Comparison of ENCODE assay signal across 17 cellular contexts in the genomic region with DNA sequence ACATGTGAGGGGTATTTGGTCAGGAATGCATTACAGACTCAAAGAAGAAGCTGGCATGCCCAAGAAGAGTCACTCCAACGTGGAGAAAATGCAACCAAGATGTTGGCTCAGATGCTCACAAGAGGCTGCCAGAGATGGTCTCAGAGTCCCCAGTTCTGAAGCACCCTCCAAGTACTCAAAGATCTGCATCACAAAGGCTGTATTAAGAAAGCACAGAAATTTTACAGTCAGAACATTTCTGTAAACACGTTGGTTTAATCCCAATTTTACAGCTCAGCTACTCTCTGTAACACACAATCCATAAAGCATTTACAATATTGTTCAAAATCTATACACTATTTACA.
DNase-seq lines count a peak whose midpoint lies in the region; ATAC-seq, FAIRE-seq and TF ChIP-seq lines count a peak whose summit lies in the region.
"Had no signal": no experiment of that assay in that cellular context is flagged by ENCODE, and none has a peak within 500 bp of the region (broad histone marks: within the 10 kb centered on the region; RNA-seq: fewer than 3 reads in every experiment).

No MANE protein-coding gene starts in this region.

- DNase-seq in HAP-1 (ENCODE audit: low spot score in 2 of 2) (peak; percentile 20 to 43), K562 (ENCODE audit: extremely low read depth in 1 of 4, low spot score in 3 of 4) (no peak), lower lobe of right lung (no peak), NCI-H1436 (lab: John Stamatoyannopoulos, UW) (no peak), tibial nerve (ENCODE audit: low spot score in 2 of 2) (no peak), nephron progenitor cell (no peak), COLO668 (lab: John Stamatoyannopoulos, UW; ENCODE audit: unreplicated experiment) (no peak)
- DNase-seq: activated CD8-positive, alpha-beta memory T cell treated with anti-CD3 and anti-CD28 coated beads for 24 hours; activated gamma-delta T cell; NCI-H187; NK-92 treated with Interleukin-12 subunit alpha and Interleukin-12 subunit beta, amount 100 ng/mL, for 24 hours; stimulated activated CD4-positive, alpha-beta T cell treated with anti-CD3 and anti-CD28 coated beads, Interleukin-15, amount 100 ng/mL, for 24 hours had no signal

- H3K27ac Mint-ChIP-seq in nephron progenitor cell: no peak overlapping the region

- ATAC-seq in K562 (no peak), lower lobe of right lung (no peak)

- H2AFZ ChIP-seq in K562 (ENCODE audit: low read depth, low read length): peak overlapping the region; percentile 92

- peaks cover under 1% of the 10 kb centered on the region for H3K9me3 Mint-ChIP-seq in nephron progenitor cell

- CTCF ChIA-PET in K562 (lab: Yijun Ruan, JAX; ENCODE audit: low intra/inter-chr PET ratio): no interaction called here

- in situ Hi-C loops in HAP-1 (cut with MboI; ENCODE audit: low sequenced_read_pairs): no loop called here
- in situ Hi-C loops in K562 (cut with MboI): no loop called here

- peaks cover 3% of the 10 kb centered on the region for H3K27me3 Mint-ChIP-seq in nephron progenitor cell (ENCODE audit: low read depth, poor library complexity)

- H3K79me2 ChIP-seq in K562 (ENCODE audit: control insufficient read depth, insufficient read depth, low read length): no peaks in the 10 kb centered on the region

- H4K20me1 ChIP-seq in K562 (replicated peaks; ENCODE audit: control insufficient read depth, insufficient read depth, low read length): no peaks in the 10 kb centered on the region

- no TSS peak for BruUV-seq in K562 (replicated peaks; lab: Mats Ljungman, UMichigan)

- H3K4me1 ChIP-seq in HAP-1 (peaks cover 5% of the 10 kb centered on the region), K562 (replicated peaks in 1 of 2; ENCODE audit: control insufficient read depth in 2 of 2, insufficient read depth in 2 of 2, low read length in 2 of 2) (peaks cover 0 to 5% of the 10 kb centered on the region in 2 experiments; a peak in 2 of 5 replicates), lower lobe of right lung (peaks cover 40% of the 10 kb centered on the region), stomach smooth muscle (ENCODE audit: control insufficient read depth, insufficient read depth, low read length) (peaks cover 25% of the 10 kb centered on the region), tibial nerve (peaks cover 0 to 33% (median 6%) of the 10 kb centered on the region in 4 donors)
- H3K4me1 ChIP-seq: pancreas had no signal

- 19% methylated on average over 2 of the region's 2 CpGs for WGBS in K562 (ENCODE audit: insufficient coverage, low coverage, missing lambda C conversion rate)
- 14 to 23% methylated on average over 2 of the region's 2 CpGs for WGBS in tibial nerve, 2 donors

- TF ChIP-seq CTCF in K562 (IDR thresholded peaks at IDR 0.05 in 2 of 3, conservative IDR thresholded peaks at IDR 0.05 in 1 of 3; ENCODE audit: insufficient read depth in 2 of 3, low read depth in 1 of 3, low read length in 3 of 3) (no peak), lower lobe of right lung (IDR thresholded peaks at IDR 0.05) (no peak), tibial nerve (IDR thresholded peaks at IDR 0.05) (no peak), nephron progenitor cell (IDR thresholded peaks at IDR 0.05) (no peak)

- intact Hi-C loops in K562 (cut with micrococcal nuclease): no loop called here
- intact Hi-C loops in lower lobe of right lung (cut with DNase I): no loop called here

- no peaks in the 10 kb centered on the region for H3K36me3 ChIP-seq in HAP-1 (replicated peaks)
- H3K36me3 ChIP-seq in K562 (ENCODE audit: control insufficient read depth, insufficient read depth, low read length): no peaks in the 10 kb centered on the region
- no peaks in the 10 kb centered on the region for H3K36me3 ChIP-seq in lower lobe of right lung
- H3K36me3 ChIP-seq in stomach smooth muscle (ENCODE audit: control insufficient read depth in 2 of 2, insufficient read depth in 2 of 2, low read length in 2 of 2): no peaks in the 10 kb centered on the region
- H3K36me3 ChIP-seq in tibial nerve: no peaks in the 10 kb centered on the region
- H3K36me3 ChIP-seq: pancreas had no signal

- H3K4me3 Mint-ChIP-seq in nephron progenitor cell: no peak overlapping the region

- H3K4me3 ChIP-seq in HAP-1 (no peak overlapping the region), K562 (no peak overlapping the region), lower lobe of right lung (no peak overlapping the region), stomach smooth muscle (ENCODE audit: low read length in 2 of 2) (peak overlapping the region in 1 of 2 donors; percentile 29), tibial nerve (no peak overlapping the region)
- H3K4me3 ChIP-seq: pancreas had no signal

- TF ChIP-seq RAD21 in K562 (CRISPR knock-in tag; conservative IDR thresholded peaks at IDR 0.05 in 1 of 2, IDR thresholded peaks at IDR 0.05 in 1 of 2): no peak

- H3K4me2 ChIP-seq in K562 (ENCODE audit: insufficient read depth, low read length): peak overlapping the region; percentile 28; the same call in 1 of the 2 replicates
- H3K4me2 ChIP-seq: KMS-11 had no signal

- TF ChIP-seq EP300 in K562 (IDR thresholded peaks at IDR 0.05; ENCODE audit: low read length): no peak
- no peak for TF ChIP-seq EP300 in tibial nerve (IDR thresholded peaks at IDR 0.05)

- no peaks in the 10 kb centered on the region for H3K27me3 ChIP-seq in HAP-1 (ENCODE audit: low read depth)
- no peaks in the 10 kb centered on the region for H3K27me3 ChIP-seq in K562 (ENCODE audit: control insufficient read depth in 2 of 2, insufficient read depth in 2 of 2, low read length in 2 of 2)
- H3K27me3 ChIP-seq in lower lobe of right lung (ENCODE audit: low read depth): no peaks in the 10 kb centered on the region
- no peaks in the 10 kb centered on the region for H3K27me3 ChIP-seq in stomach smooth muscle (ENCODE audit: control insufficient read depth in 1 of 2, insufficient read depth in 2 of 2, low read length in 2 of 2)
- no peaks in the 10 kb centered on the region for H3K27me3 ChIP-seq in tibial nerve
- H3K27me3 ChIP-seq: pancreas had no signal

- no peaks in the 10 kb centered on the region for H3K9me1 ChIP-seq in K562 (ENCODE audit: control insufficient read depth, insufficient read depth, low read length)

- H3K9me3 ChIP-seq in HAP-1 (no peaks in the 10 kb centered on the region), K562 (replicated peaks; ENCODE audit: control insufficient read depth, insufficient read depth, low read depth, low read length) (no peaks in the 10 kb centered on the region), lower lobe of right lung (no peaks in the 10 kb centered on the region), stomach smooth muscle (ENCODE audit: control insufficient read depth in 2 of 2, low read length in 2 of 2) (no peaks in the 10 kb centered on the region), tibial nerve (no peaks in the 10 kb centered on the region)
- H3K9me3 ChIP-seq: pancreas had no signal

- no peak overlapping the region for H3K9ac ChIP-seq in K562 (ENCODE audit: insufficient read depth in 1 of 2, low read depth in 2 of 2, low read length in 2 of 2)
- no peak overlapping the region for H3K9ac ChIP-seq in stomach smooth muscle (ENCODE audit: low read length in 2 of 2)
- H3K9ac ChIP-seq: KMS-11 had no signal

- H3K27ac ChIP-seq in K562 (ENCODE audit: extremely low read depth, low read depth, low read length): no peak overlapping the region
- H3K27ac ChIP-seq in lower lobe of right lung: peak overlapping the region; percentile 34
- peak overlapping the region; percentile 67 for H3K27ac ChIP-seq in stomach smooth muscle (ENCODE audit: low read length)
- peak overlapping the region in 2 of 4 donors; percentile 63 to 79 for H3K27ac ChIP-seq in tibial nerve
- H3K27ac ChIP-seq: KMS-11, pancreas had no signal

- TF ChIP-seq POLR2A in K562 (conservative IDR thresholded peaks at IDR 0.05) (no peak), tibial nerve (IDR thresholded peaks at IDR 0.05) (no peak)

- H3K36me3 Mint-ChIP-seq in nephron progenitor cell (ENCODE audit: low read depth): no peaks in the 10 kb centered on the region

- POLR2A ChIA-PET in K562 (lab: Yijun Ruan, JAX): interaction anchor here (0.5 to 0.6 kb wide), 3 partner anchors 9 to 297 kb away, joined by 3 to 4 read pairs (median 3); no protein-coding TSS in a partner anchor

- no peak for FAIRE-seq in K562 (lab: Jason Lieb, UNC)
- FAIRE-seq: GM12891, pancreas, TTC549 had no signal

- H3K4me1 Mint-ChIP-seq in nephron progenitor cell: peaks cover 10% of the 10 kb centered on the region

TF ChIP-seq in K562, 482 proteins besides CTCF, POLR2A, EP300 and RAD21 (continues in another document):
- TF ChIP-seq NFIX (CRISPR knock-in tag; IDR thresholded peaks at IDR 0.05; ENCODE audit: low read depth) (no peak), ZNF324 (CRISPR knock-in tag; IDR thresholded peaks at IDR 0.05) (no peak), CBX8 (IDR thresholded peaks at IDR 0.05; ENCODE audit: borderline replicate concordance, extremely low read depth, low read depth, low read length, poor library complexity, severe bottlenecking) (no peak), GATAD2A (IDR thresholded peaks at IDR 0.05) (no peak)
- TF ChIP-seq, protein P1, sequence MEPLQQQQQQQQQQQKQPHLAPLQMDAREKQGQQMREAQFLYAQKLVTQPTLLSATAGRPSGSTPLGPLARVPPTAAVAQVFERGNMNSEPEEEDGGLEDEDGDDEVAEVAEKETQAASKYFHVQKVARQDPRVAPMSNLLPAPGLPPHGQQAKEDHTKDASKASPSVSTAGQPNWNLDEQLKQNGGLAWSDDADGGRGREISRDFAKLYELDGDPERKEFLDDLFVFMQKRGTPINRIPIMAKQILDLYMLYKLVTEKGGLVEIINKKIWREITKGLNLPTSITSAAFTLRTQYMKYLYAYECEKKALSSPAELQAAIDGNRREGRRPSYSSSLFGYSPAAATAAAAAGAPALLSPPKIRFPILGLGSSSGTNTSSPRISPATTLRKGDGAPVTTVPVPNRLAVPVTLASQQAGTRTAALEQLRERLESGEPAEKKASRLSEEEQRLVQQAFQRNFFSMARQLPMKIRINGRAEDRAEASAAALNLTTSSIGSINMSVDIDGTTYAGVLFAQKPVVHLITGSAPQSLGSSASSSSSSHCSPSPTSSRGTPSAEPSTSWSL (CRISPR knock-in tag; IDR thresholded peaks at IDR 0.05; ENCODE audit: borderline replicate concordance): no peak

Comparison
In these comparisons a context has a peak if more than half of its experiments do, and no peak if none do; other contexts are left out.
1. DNase-seq: peak in HAP-1 (2 of 2); none in K562 (0 of 4), lower lobe of right lung (single experiment), NCI-H1436 (single experiment), tibial nerve (0 of 2), nephron progenitor cell (single experiment) and COLO668 (single experiment).